9 cellular contexts compared by ENCODE assay signal in genomic region chr7:121519548-121520521, GRCh38.
DNase-seq lines count a peak whose midpoint lies in the region; ATAC-seq and TF ChIP-seq lines count a peak whose summit lies in the region.
"Had no signal": no experiment of that assay in that cellular context is flagged by ENCODE, and none has a peak within 500 bp of the region (broad histone marks: within the 10 kb centered on the region; RNA-seq: fewer than 3 reads in every experiment).

No MANE protein-coding gene starts in this region.

- POLR2A ChIA-PET in GM10248 (lab: Yijun Ruan, JAX) (no interaction called here), PC-9 (lab: Charles Lee; ENCODE audit: unreplicated experiment) (no interaction called here)

- no peaks in the 10 kb centered on the region for H4K20me1 ChIP-seq in PC-9 (ENCODE audit: insufficient read depth)

- H2AFZ ChIP-seq in PC-9, result no peak overlapping the region

- H3K36me3 ChIP-seq in PC-9 (ENCODE audit: low read depth), result no peaks in the 10 kb centered on the region; the same call in 1 of the 2 replicates

- H3F3A ChIP-seq in PC-9 (ENCODE audit: insufficient read depth, low read depth), result peaks cover 11% of the 10 kb centered on the region

- CTCF ChIA-PET in GM10248 (lab: Yijun Ruan, JAX), result interaction anchor here (0.8 to 2.1 kb wide), 8 partner anchors 11 to 153 kb away, joined by 3 to 8 read pairs (median 4); partner anchors contain the start of gene FAM3C
- CTCF ChIA-PET in PC-9 (lab: Charles Lee), result no interaction called here

- peaks cover 16% of the 10 kb centered on the region for H3K4me1 ChIP-seq in PC-9 (replicated peaks; ENCODE audit: insufficient read depth)

- in situ Hi-C loops in GM13977 (cut with MboI; ENCODE audit: low pct_unique_long_range_greater_than_20kb, low sequenced_read_pairs, unreplicated experiment), result no loop called here

- H3K9me2 ChIP-seq in PC-9 (ENCODE audit: insufficient read depth), result no peaks in the 10 kb centered on the region

- H3K27me3 ChIP-seq in PC-9 (ENCODE audit: insufficient read depth, low read depth), result no peaks in the 10 kb centered on the region

- peak; percentile 14 for DNase-seq in GM13977 (ENCODE audit: low spot score)
- peak; percentile 30 for DNase-seq in left cardiac atrium
- no peak for DNase-seq in GF-D8 (lab: John Stamatoyannopoulos, UW)
- DNase-seq in retina, result no peak
- DNase-seq in GM10248 (ENCODE audit: extremely low spot score), result no peak
- no peak for DNase-seq in PC-9
- DNase-seq: activated CD4-positive, CD25-positive, alpha-beta regulatory T cell treated with anti-CD3 and anti-CD28 coated beads, Interleukin-2, amount 50 U/mL, for 72 hours had no signal

- H3K27ac ChIP-seq in PC-9, result no peak overlapping the region

- intact Hi-C loops in left cardiac atrium (cut with DNase I) (no loop called here), PC-9 (cut with micrococcal nuclease; ENCODE audit: unreplicated experiment) (no loop called here)

- no TSS peak for BruUV-seq in PC-9 (replicated peaks; lab: Mats Ljungman, UMichigan)

- H3K4me2 ChIP-seq in PC-9, result no peak overlapping the region

- ATAC-seq in GM21619 (IDR thresholded peaks at IDR 0.05; ENCODE audit: unreplicated experiment) (peak; percentile 85), HG03565 (IDR thresholded peaks at IDR 0.05; ENCODE audit: unreplicated experiment) (peak; percentile 80), left cardiac atrium (peak; percentile 59 to 94)

- TF ChIP-seq CTCF in GM13977 (IDR thresholded peaks at IDR 0.05; ENCODE audit: extremely low read depth, insufficient read depth, missing control alignments) (no peak), GM10248 (IDR thresholded peaks at IDR 0.05; ENCODE audit: control extremely low read depth, extremely low read depth, low read depth, missing control alignments) (no peak), PC-9 (conservative IDR thresholded peaks at IDR 0.05) (no peak)

- H3K79me2 ChIP-seq in PC-9 (ENCODE audit: low read depth), result no peaks in the 10 kb centered on the region

- peaks cover 20% of the 10 kb centered on the region for H3K9me3 ChIP-seq in PC-9 (ENCODE audit: insufficient read depth, low read depth)

- H3K4me3 ChIP-seq in PC-9, result no peak overlapping the region

Comparison
In these comparisons a context has a peak if more than half of its experiments do, and no peak if none do; other contexts are left out.
1. DNase-seq: peak in GM13977 (single experiment) and left cardiac atrium (single experiment); none in GF-D8 (single experiment), retina (single experiment), GM10248 (single experiment) and PC-9 (0 of 2).
2. Peak in every context shown above with its lines, with median percentiles within 50 percentile points of each other: ATAC-seq.